11 cellular contexts compared by ENCODE assay signal in the genomic region with DNA sequence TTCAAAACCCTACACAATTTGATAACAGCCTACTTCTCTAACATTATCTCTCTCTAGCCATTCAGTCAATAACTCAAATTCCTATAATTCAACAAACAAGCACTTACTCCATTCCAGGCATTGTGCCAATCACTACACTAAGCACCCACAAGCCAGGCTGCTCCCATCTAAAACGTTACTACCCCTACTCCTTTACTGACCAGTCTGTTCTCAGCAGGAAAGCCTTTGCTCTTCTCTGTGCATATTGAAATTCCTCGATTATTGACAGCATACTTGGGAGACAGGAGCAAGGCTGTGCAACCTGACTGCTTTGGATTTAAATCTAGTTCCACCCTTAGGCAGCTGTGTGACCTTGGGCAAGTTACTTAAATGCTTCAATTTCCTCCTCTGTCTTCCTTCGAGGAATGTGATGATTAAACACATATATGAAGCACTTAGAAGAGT.
DNase-seq lines count a peak whose midpoint lies in the region; ATAC-seq and TF ChIP-seq lines count a peak whose summit lies in the region.
"Had no signal": no experiment of that assay in that cellular context is flagged by ENCODE, and none has a peak within 500 bp of the region (broad histone marks: within the 10 kb centered on the region; RNA-seq: fewer than 3 reads in every experiment).

No MANE protein-coding gene starts in this region.

- H3K27me3 ChIP-seq in mesendoderm (ENCODE audit: insufficient read depth, low read length, poor library complexity) = no peaks in the 10 kb centered on the region
- H3K27me3 ChIP-seq in testis = no peaks in the 10 kb centered on the region

- no peak for TF ChIP-seq POLR2A in testis (IDR thresholded peaks at IDR 0.05)

- no peak overlapping the region for H3K4me3 Mint-ChIP-seq in activated naive CD4-positive, alpha-beta T cell treated with anti-CD3 and anti-CD28 coated beads for 36 hours
- H3K4me3 Mint-ChIP-seq: activated naive CD8-positive, alpha-beta T cell treated with anti-CD3 and anti-CD28 coated beads, Interleukin-2, amount 50 U/mL, for 24 hours; B cell had no signal

- H3K36me3 Mint-ChIP-seq in activated naive CD4-positive, alpha-beta T cell treated with anti-CD3 and anti-CD28 coated beads for 36 hours (ENCODE audit: low read depth) = no peaks in the 10 kb centered on the region

- no peak overlapping the region for H3K18ac ChIP-seq in mesendoderm (ENCODE audit: low read length)

- H3K4me2 ChIP-seq in mesendoderm (ENCODE audit: low read length) = no peak overlapping the region

- H3K9me3 ChIP-seq in testis = no peaks in the 10 kb centered on the region

- H3K4me1 ChIP-seq in mesendoderm (ENCODE audit: control insufficient read depth, low read depth, low read length) = no peaks in the 10 kb centered on the region
- H3K4me1 ChIP-seq in testis = no peaks in the 10 kb centered on the region

- intact Hi-C loops in activated naive CD4-positive, alpha-beta T cell treated with anti-CD3 and anti-CD28 coated beads for 36 hours (cut with micrococcal nuclease) = no loop called here
- intact Hi-C loops in testis (cut with DNase I; ENCODE audit: low total_unique reads) = no loop called here

- no peak for ATAC-seq in GM21619 (IDR thresholded peaks at IDR 0.05; ENCODE audit: unreplicated experiment)
- ATAC-seq: activated naive CD8-positive, alpha-beta T cell treated with anti-CD3 and anti-CD28 coated beads, Interleukin-2, amount 50 U/mL, for 24 hours had no signal

- H3K27ac Mint-ChIP-seq in activated naive CD4-positive, alpha-beta T cell treated with anti-CD3 and anti-CD28 coated beads for 36 hours = peak overlapping the region; percentile 50
- H3K27ac Mint-ChIP-seq: activated naive CD8-positive, alpha-beta T cell treated with anti-CD3 and anti-CD28 coated beads, Interleukin-2, amount 50 U/mL, for 24 hours; B cell had no signal

- H4K8ac ChIP-seq in mesendoderm (ENCODE audit: low read depth, low read length) = no peak overlapping the region

- no peak overlapping the region for H2BK5ac ChIP-seq in mesendoderm (ENCODE audit: low read length)

- H3K9ac ChIP-seq in mesendoderm (ENCODE audit: low read length) = no peak overlapping the region

- H2BK15ac ChIP-seq in mesendoderm (replicated peaks; ENCODE audit: low read depth) = no peak overlapping the region

- no peak overlapping the region for H3K4me3 ChIP-seq in epithelial cell of esophagus (ENCODE audit: low read length)
- no peak overlapping the region for H3K4me3 ChIP-seq in retinal pigment epithelial cell (ENCODE audit: low read length)
- H3K4me3 ChIP-seq in mesendoderm (ENCODE audit: low read length) = no peak overlapping the region
- H3K4me3 ChIP-seq in testis = no peak overlapping the region

- DNase-seq in activated naive CD4-positive, alpha-beta T cell treated with anti-CD3 and anti-CD28 coated beads for 36 hours = no peak
- no peak for DNase-seq in activated naive CD4-positive, alpha-beta T cell treated with Interleukin-2 at 50 U/mL for 16 hours
- DNase-seq in NCI-H345 treated with DMSO at 0.1 percent for 48 hours (lab: John Stamatoyannopoulos, UW; ENCODE audit: unreplicated experiment) (peak; percentile 64), epithelial cell of esophagus (ENCODE audit: low read depth) (peak; percentile 66), retinal pigment epithelial cell (ENCODE audit: low read depth) (peak; percentile 87), mesendoderm (no peak), testis (no peak)
- DNase-seq: activated naive CD8-positive, alpha-beta T cell treated with anti-CD3 and anti-CD28 coated beads, Interleukin-2, amount 50 U/mL, for 24 hours; hippocampal formation had no signal

- H4K5ac ChIP-seq in mesendoderm (ENCODE audit: low read length) = no peak overlapping the region

- WGBS in mesendoderm (ENCODE audit: extremely low coverage, insufficient coverage, low lambda C conversion rate) = no CpG with 5 or more reads among the region's 3 CpGs
- 38 to 42% methylated on average over 3 of the region's 3 CpGs for WGBS in testis, 2 donors

- TF ChIP-seq CTCF in epithelial cell of esophagus (IDR thresholded peaks at IDR 0.05; ENCODE audit: insufficient read depth, low read depth, low read length, missing control alignments) (no peak), retinal pigment epithelial cell (conservative IDR thresholded peaks at IDR 0.05; ENCODE audit: low read depth, low read length) (no peak), testis (IDR thresholded peaks at IDR 0.05) (no peak)

- H3K27me3 Mint-ChIP-seq in activated naive CD4-positive, alpha-beta T cell treated with anti-CD3 and anti-CD28 coated beads for 36 hours (ENCODE audit: low read depth) = peaks cover 7% of the 10 kb centered on the region

- no peaks in the 10 kb centered on the region for H3K36me3 ChIP-seq in mesendoderm (ENCODE audit: control insufficient read depth, insufficient read depth, low read length)
- no peaks in the 10 kb centered on the region for H3K36me3 ChIP-seq in testis (ENCODE audit: low read depth, missing control alignments)

- no peak overlapping the region for H3K23ac ChIP-seq in mesendoderm (ENCODE audit: low read length)

- H2AK5ac ChIP-seq in mesendoderm (ENCODE audit: low read length) = no peak overlapping the region

- CTCF ChIA-PET in activated naive CD4-positive, alpha-beta T cell treated with anti-CD3 and anti-CD28 coated beads for 36 hours (lab: Charles Lee) = no interaction called here

- H3K56ac ChIP-seq in mesendoderm (ENCODE audit: low read length) = no peak overlapping the region

- no peaks in the 10 kb centered on the region for H3K79me2 ChIP-seq in mesendoderm (ENCODE audit: control insufficient read depth, insufficient read depth, low read length)

- H3K27ac ChIP-seq in mesendoderm (ENCODE audit: low read depth, low read length) = no peak overlapping the region
- H3K27ac ChIP-seq in testis = no peak overlapping the region

- no peak overlapping the region for H3K4ac ChIP-seq in mesendoderm (ENCODE audit: low read depth, low read length)

- no peaks in the 10 kb centered on the region for H3K79me1 ChIP-seq in mesendoderm (ENCODE audit: low read length)

- no peak overlapping the region for H2BK120ac ChIP-seq in mesendoderm (ENCODE audit: low read depth, low read length)

- no peaks in the 10 kb centered on the region for H3K4me1 Mint-ChIP-seq in activated naive CD4-positive, alpha-beta T cell treated with anti-CD3 and anti-CD28 coated beads for 36 hours (ENCODE audit: low read depth)
- H3K4me1 Mint-ChIP-seq: activated naive CD8-positive, alpha-beta T cell treated with anti-CD3 and anti-CD28 coated beads, Interleukin-2, amount 50 U/mL, for 24 hours; B cell had no signal

- no peaks in the 10 kb centered on the region for H3K9me3 Mint-ChIP-seq in activated naive CD4-positive, alpha-beta T cell treated with anti-CD3 and anti-CD28 coated beads for 36 hours
- H3K9me3 Mint-ChIP-seq: activated naive CD8-positive, alpha-beta T cell treated with anti-CD3 and anti-CD28 coated beads, Interleukin-2, amount 50 U/mL, for 24 hours had no signal

Comparison
In these comparisons a context has a peak if more than half of its experiments do, and no peak if none do; other contexts are left out.
1. DNase-seq: peak in NCI-H345 treated with DMSO at 0.1 percent for 48 hours (single experiment), epithelial cell of esophagus (single experiment) and retinal pigment epithelial cell (single experiment); none in activated naive CD4-positive, alpha-beta T cell treated with anti-CD3 and anti-CD28 coated beads for 36 hours (single experiment), activated naive CD4-positive, alpha-beta T cell treated with Interleukin-2 at 50 U/mL for 16 hours (single experiment), mesendoderm (single experiment) and testis (single experiment).